In the genomic region with DNA sequence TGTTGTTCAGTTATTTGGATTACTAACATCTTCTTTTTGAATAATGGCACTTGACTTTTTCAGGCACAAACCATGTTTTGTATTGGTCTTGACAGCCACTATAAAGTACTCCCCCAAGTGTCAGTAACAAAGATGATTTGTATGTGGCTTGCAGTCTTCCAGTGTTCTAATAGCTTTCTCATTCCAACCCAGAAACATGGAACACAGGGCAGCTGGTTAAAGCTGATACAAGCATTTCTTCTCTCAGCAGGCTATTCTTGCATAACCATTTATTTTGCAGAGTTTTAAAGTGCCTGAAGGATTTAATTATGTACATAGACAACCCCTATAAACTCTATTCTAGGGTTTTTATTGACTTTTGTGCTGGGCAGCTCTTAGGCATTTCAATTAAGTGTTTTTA, we compare ENCODE assay signal across 13 cellular contexts.
DNase-seq lines count a peak whose midpoint lies in the region; ATAC-seq and TF ChIP-seq lines count a peak whose summit lies in the region.
"Had no signal": no experiment of that assay in that cellular context is flagged by ENCODE, and none has a peak within 500 bp of the region (broad histone marks: within the 10 kb centered on the region; RNA-seq: fewer than 3 reads in every experiment).

No MANE protein-coding gene starts in this region.

- peak overlapping the region in 2 of 5 experiments; percentile 14 to 94 for H3K27ac Mint-ChIP-seq in brain
- H3K27ac Mint-ChIP-seq: T-helper 1 cell treated with Interleukin-12 subunit alpha and Interleukin-12 subunit beta and Interleukin-4 antibody, amounts not matched to agents 30 μg/mL and 1 μg/mL, for 36 hours had no signal

- ATAC-seq in left lung (peak; percentile 67), GM21528 (IDR thresholded peaks at IDR 0.05; ENCODE audit: low FRiP score, unreplicated experiment) (no peak)
- ATAC-seq: psoas muscle had no signal

- intact Hi-C loops in left lung (cut with DNase I): no loop called here

- peaks cover 13 to 14% of the 10 kb centered on the region in 2 donors for H3K4me1 ChIP-seq in left lung
- H3K4me1 ChIP-seq: A549, adrenal gland, psoas muscle had no signal

- peak in 1 of 2 experiments; percentile 13 for TF ChIP-seq CTCF in brain (conservative IDR thresholded peaks at IDR 0.05)
- no peak for TF ChIP-seq CTCF in left lung (IDR thresholded peaks at IDR 0.05)

- no peaks in the 10 kb centered on the region for H3K9me3 Mint-ChIP-seq in brain
- H3K9me3 Mint-ChIP-seq: T-helper 1 cell treated with Interleukin-12 subunit alpha and Interleukin-12 subunit beta and Interleukin-4 antibody, amounts not matched to agents 30 μg/mL and 1 μg/mL, for 36 hours had no signal

- DNase-seq in NCI-H510A treated with DMSO at 0.1 percent for 48 hours (lab: John Stamatoyannopoulos, UW) (peak; percentile 9), NCI-H510A (lab: John Stamatoyannopoulos, UW) (no peak), left lung (no peak), superior temporal gyrus (ENCODE audit: extremely low spot score) (peak; percentile 53), GM19238 (ENCODE audit: insufficient read length, low spot score) (no peak), kidney tubule cell (ENCODE audit: low spot score) (no peak)
- DNase-seq: MM.1S, psoas muscle had no signal

- no peaks in the 10 kb centered on the region for H3K9me3 ChIP-seq in left lung
- H3K9me3 ChIP-seq: A549, adrenal gland, psoas muscle had no signal

- H3K36me3 Mint-ChIP-seq in brain: no peaks in the 10 kb centered on the region

- H3K27ac ChIP-seq in left lung: peak overlapping the region; percentile 77 to 78
- H3K27ac ChIP-seq: A549, adrenal gland had no signal

- peaks cover 27% of the 10 kb centered on the region for H3K27me3 Mint-ChIP-seq in brain

- H3K4me1 Mint-ChIP-seq in brain: peaks cover 47% of the 10 kb centered on the region

- H3K4me3 Mint-ChIP-seq in brain: peak overlapping the region in 4 of 5 experiments; percentile 72 to 86 (median 78)
- H3K4me3 Mint-ChIP-seq: T-helper 1 cell treated with Interleukin-12 subunit alpha and Interleukin-12 subunit beta and Interleukin-4 antibody, amounts not matched to agents 30 μg/mL and 1 μg/mL, for 36 hours had no signal

- H3K4me3 ChIP-seq in left lung: peak overlapping the region; percentile 13 to 36

- no peaks in the 10 kb centered on the region for H3K36me3 ChIP-seq in left lung
- H3K36me3 ChIP-seq: adrenal gland had no signal

- peaks cover 0 to 17% of the 10 kb centered on the region in 2 donors for H3K27me3 ChIP-seq in left lung

Comparison
In these comparisons a context has a peak if more than half of its experiments do, and no peak if none do; other contexts are left out.
1. DNase-seq: peak in NCI-H510A treated with DMSO at 0.1 percent for 48 hours (single experiment) and superior temporal gyrus (single experiment); none in NCI-H510A (single experiment), left lung (0 of 2), GM19238 (single experiment) and kidney tubule cell (single experiment).